In genomic region chr20:2508631-2509467, GRCh38 we compare ENCODE assay signal across 8 cellular contexts. TPM values are rescaled to one million over a fixed set of nuclear protein-coding genes. Genes with fewer than 3 reads are reported as not detected.
DNase-seq lines count a peak whose midpoint lies in the region; ATAC-seq, FAIRE-seq and TF ChIP-seq lines count a peak whose summit lies in the region.

TSS of gene ZNF343 (minus strand) at chr20:2508915. CDS start at chr20:2493895, 15,020 bp downstream.

- no peaks in the 10 kb centered on the region for H3K36me3 ChIP-seq in BLaER1 treated with 17β-estradiol and CSF1 and Interleukin-3, amounts not matched to agents 10 nM and 100 nM
- no peaks in the 10 kb centered on the region for H3K36me3 ChIP-seq in right lobe of liver

- peak; percentile 96 for FAIRE-seq in GM19239 (lab: Jason Lieb, UNC)

- intact Hi-C loops in right lobe of liver (cut with DNase I) = no loop called here

- DNase-seq in GM19239 (ENCODE audit: insufficient read length, low spot score) = peak; percentile 81
- DNase-seq in NCI-H526 treated with DMSO at 0.1 percent for 48 hours (lab: John Stamatoyannopoulos, UW) = peak; percentile 82
- DNase-seq in activated CD4-positive, alpha-beta T cell treated with anti-CD3 and anti-CD28 coated beads, Interleukin-2, amount 50 U/mL, for 1 hour = peak; percentile 72
- DNase-seq in dermis blood vessel endothelial cell = peak; percentile 85
- peak; percentile 78 to 86 (median 86) for DNase-seq in right lobe of liver
- peak; percentile 62 to 63 for DNase-seq in stimulated activated CD4-positive, alpha-beta T cell treated with anti-CD3 and anti-CD28 coated beads, Interleukin-4, amount 100 ng/mL, for 48 hours (ENCODE audit: low read depth in 2 of 2)

- TF ChIP-seq CTCF in right lobe of liver (IDR thresholded peaks at IDR 0.05) = no peak

- peak; percentile 89 for ATAC-seq in HG03442 (IDR thresholded peaks at IDR 0.05; ENCODE audit: unreplicated experiment)
- peak; percentile 98 to 99 (median 98) for ATAC-seq in right lobe of liver

- peak within 1 kb of the TSS; percentile 90 to 97 (median 95) for H3K4me2 ChIP-seq in BLaER1 treated with 17β-estradiol and CSF1 and Interleukin-3, amounts not matched to agents 10 nM and 100 nM

- TF ChIP-seq POLR2A in right lobe of liver (IDR thresholded peaks at IDR 0.05) = no peak

- H3K27ac ChIP-seq in BLaER1 treated with 17β-estradiol and CSF1 and Interleukin-3, amounts not matched to agents 10 nM and 100 nM = peak within 1 kb of the TSS; percentile 75 to 94 (median 91)
- peak within 1 kb of the TSS; percentile 64 to 92 (median 89) for H3K27ac ChIP-seq in right lobe of liver

- no peaks in the 10 kb centered on the region for H4K20me1 ChIP-seq in BLaER1 treated with 17β-estradiol and CSF1 and Interleukin-3, amounts not matched to agents 10 nM and 100 nM

- H3K9me3 ChIP-seq in BLaER1 treated with 17β-estradiol and CSF1 and Interleukin-3, amounts not matched to agents 10 nM and 100 nM (replicated peaks in 1 of 11) = no peaks in the 10 kb centered on the region
- no peaks in the 10 kb centered on the region for H3K9me3 ChIP-seq in right lobe of liver

- peaks cover 13 to 18% (median 16%) of the 10 kb centered on the region in 10 experiments for H3K4me1 ChIP-seq in BLaER1 treated with 17β-estradiol and CSF1 and Interleukin-3, amounts not matched to agents 10 nM and 100 nM
- H3K4me1 ChIP-seq in right lobe of liver = peaks cover 0 to 5% (median 0%) of the 10 kb centered on the region in 4 donors

- H3K4me3 ChIP-seq in BLaER1 treated with 17β-estradiol and CSF1 and Interleukin-3, amounts not matched to agents 10 nM and 100 nM = peak within 1 kb of the TSS; percentile 81 to 91 (median 86)
- H3K4me3 ChIP-seq in right lobe of liver = peak within 1 kb of the TSS; percentile 70 to 87 (median 72)

- under 1% methylated on average over 32 of the region's 53 CpGs for WGBS in right lobe of liver (ENCODE audit: insufficient coverage, low coverage, low lambda C conversion rate, missing lambda C conversion rate)

- H3K27me3 ChIP-seq in BLaER1 treated with 17β-estradiol and CSF1 and Interleukin-3, amounts not matched to agents 10 nM and 100 nM = no peaks in the 10 kb centered on the region
- H3K27me3 ChIP-seq in right lobe of liver = no peaks in the 10 kb centered on the region

- peak within 1 kb of the TSS; percentile 83 to 91 (median 88) for H3K9ac ChIP-seq in BLaER1 treated with 17β-estradiol and CSF1 and Interleukin-3, amounts not matched to agents 10 nM and 100 nM

RNA-seq across cellular contexts. Expression of gene ZNF343, which starts in this region (rescaled TPM):
- total RNA-seq in dermis blood vessel endothelial cell (9.2 and 9.5 TPM in 2 replicates), right lobe of liver (1 to 10 TPM; 3.9 to 7.3 (median 6.0) TPM)

Comparison
In these comparisons a context has a peak if more than half of its experiments do, and no peak if none do; other contexts are left out.
1. Peak in every context shown above with its lines: DNase-seq, ATAC-seq, H3K4me3 ChIP-seq and H3K27ac ChIP-seq.